Comparison of ENCODE assay signal across 9 cellular contexts in the genomic region with DNA sequence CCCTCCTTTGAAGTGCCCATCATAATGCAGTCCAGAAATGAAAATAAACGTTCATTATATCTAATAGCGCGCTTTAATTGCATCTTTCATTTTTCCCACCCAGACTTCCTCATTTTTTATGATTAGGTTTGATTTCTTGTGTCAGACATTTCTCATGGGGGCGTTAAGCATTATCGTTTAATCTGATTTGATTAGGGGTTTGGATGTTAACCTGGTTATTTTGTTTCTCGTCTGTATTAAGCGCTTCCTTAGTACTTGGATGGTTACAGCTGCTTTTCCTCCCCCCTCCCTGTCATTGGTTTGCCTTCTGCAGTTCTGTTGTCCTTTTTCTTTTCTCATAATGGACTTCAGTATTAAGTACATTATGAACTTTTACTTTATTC. TPM values are rescaled to one million over a fixed set of nuclear protein-coding genes. Genes with fewer than 3 reads are reported as not detected.
A peak's percentile ranks its signal among the peaks of the same experiment; 100 is the strongest.
DNase-seq lines count a peak whose midpoint lies in the region; ATAC-seq, FAIRE-seq and TF ChIP-seq lines count a peak whose summit lies in the region.
"Had no signal": no experiment of that assay in that cellular context is flagged by ENCODE, and none has a peak within 500 bp of the region (broad histone marks: within the 10 kb centered on the region; RNA-seq: fewer than 3 reads in every experiment).

No MANE protein-coding gene starts in this region.

- peak overlapping the region; percentile 100 for H3K27ac Mint-ChIP-seq in activated CD8-positive, alpha-beta memory T cell treated with anti-CD3 and anti-CD28 coated beads, Interleukin-2, amount 10 ng/mL, durations not matched to agents 7 days and 5 days
- peak overlapping the region; percentile 97 to 100 for H3K27ac Mint-ChIP-seq in activated naive CD4-positive, alpha-beta T cell treated with anti-CD3 and anti-CD28 coated beads, Interleukin-2, amount 50 U/mL, for 72 hours

- CTCF ChIA-PET in activated CD8-positive, alpha-beta memory T cell treated with anti-CD3 and anti-CD28 coated beads, Interleukin-2, amount 10 ng/mL, durations not matched to agents 7 days and 5 days (lab: Charles Lee): interaction anchor here (1.4 to 4.7 kb wide), 7 partner anchors 11 to 34 kb away, joined by 3 to 28 read pairs (median 6); partner anchors contain the start of genes JMJD6 and METTL23

- peak overlapping the region; percentile 92 for H3K4me3 Mint-ChIP-seq in activated CD8-positive, alpha-beta memory T cell treated with anti-CD3 and anti-CD28 coated beads, Interleukin-2, amount 10 ng/mL, durations not matched to agents 7 days and 5 days

- peaks cover 18% of the 10 kb centered on the region for H4K20me1 ChIP-seq in keratinocyte (ENCODE audit: control insufficient read depth, extremely low read depth, insufficient read depth, low read length)

- H3K79me2 ChIP-seq in keratinocyte (ENCODE audit: control insufficient read depth, insufficient read depth, low read length): peaks cover 44% of the 10 kb centered on the region

- TF ChIP-seq CTCF in keratinocyte (optimal IDR thresholded peaks at IDR 0.05 in 1 of 3, IDR thresholded peaks at IDR 0.05 in 1 of 3, conservative IDR thresholded peaks at IDR 0.05 in 1 of 3; ENCODE audit: extremely low read depth in 1 of 3, insufficient read depth in 2 of 3, low read length in 3 of 3): no peak

- dilution Hi-C loops in keratinocyte (cut with MboI; ENCODE audit: extremely low pct_ligation_motif_present, low sequenced_read_pairs): no loop called here

- no peak for DNase-seq in activated CD8-positive, alpha-beta memory T cell treated with anti-CD3 and anti-CD28 coated beads, Interleukin-2, amount 10 ng/mL, durations not matched to agents 7 days and 5 days
- no peak for DNase-seq in activated CD8-positive, alpha-beta memory T cell treated with anti-CD3 and anti-CD28 coated beads for 24 hours
- no peak for DNase-seq in activated naive CD4-positive, alpha-beta T cell treated with anti-CD3 and anti-CD28 coated beads, Interleukin-2, amount 50 U/mL, for 72 hours (ENCODE audit: low spot score in 2 of 2)
- DNase-seq in keratinocyte (ENCODE audit: low read depth, low spot score) (no peak), left lobe of liver (ENCODE audit: low spot score) (no peak), SIG-M5 (lab: John Stamatoyannopoulos, UW) (no peak)

- peak overlapping the region; percentile 90 for H2AFZ ChIP-seq in keratinocyte (ENCODE audit: control insufficient read depth, low read length)

- 2% methylated on average over 7 of the region's 7 CpGs for WGBS in thymus

- H3K27me3 Mint-ChIP-seq in activated CD8-positive, alpha-beta memory T cell treated with anti-CD3 and anti-CD28 coated beads, Interleukin-2, amount 10 ng/mL, durations not matched to agents 7 days and 5 days: no peaks in the 10 kb centered on the region

- ATAC-seq in activated CD8-positive, alpha-beta memory T cell treated with anti-CD3 and anti-CD28 coated beads, Interleukin-2, amount 10 ng/mL, durations not matched to agents 7 days and 5 days: no peak
- no peak for ATAC-seq in activated naive CD4-positive, alpha-beta T cell treated with anti-CD3 and anti-CD28 coated beads, Interleukin-2, amount 50 U/mL, for 72 hours
- no peak for ATAC-seq in left lobe of liver
- no peak for ATAC-seq in GM21381 (IDR thresholded peaks at IDR 0.05; ENCODE audit: unreplicated experiment)

- H3K27ac ChIP-seq in keratinocyte (ENCODE audit: control insufficient read depth, insufficient read depth, low read length): peak overlapping the region; percentile 96
- peak overlapping the region; percentile 97 for H3K27ac ChIP-seq in thymus (ENCODE audit: low read depth)

- H3K4me1 ChIP-seq in keratinocyte (ENCODE audit: control insufficient read depth, extremely low read depth, insufficient read depth, low read length) (peaks cover 26% of the 10 kb centered on the region), thymus (ENCODE audit: control insufficient read depth, insufficient read depth, low read length) (peaks cover 15% of the 10 kb centered on the region)

- H3K9me3 ChIP-seq in keratinocyte (ENCODE audit: control insufficient read depth, low read depth, low read length) (no peaks in the 10 kb centered on the region), thymus (ENCODE audit: control insufficient read depth) (no peaks in the 10 kb centered on the region)

- H3K9me1 ChIP-seq in keratinocyte (ENCODE audit: control insufficient read depth, extremely low read depth, insufficient read depth, low read length): peaks cover 2% of the 10 kb centered on the region

- no peaks in the 10 kb centered on the region for H3K27me3 ChIP-seq in keratinocyte (ENCODE audit: control insufficient read depth, extremely low read depth, insufficient read depth, low read length)
- H3K27me3 ChIP-seq in thymus (ENCODE audit: control insufficient read depth, insufficient read depth): no peaks in the 10 kb centered on the region

- no peaks in the 10 kb centered on the region for H3K9me3 Mint-ChIP-seq in activated CD8-positive, alpha-beta memory T cell treated with anti-CD3 and anti-CD28 coated beads, Interleukin-2, amount 10 ng/mL, durations not matched to agents 7 days and 5 days (ENCODE audit: low read depth)
- peaks cover 0 to 3% of the 10 kb centered on the region in 2 donors for H3K9me3 Mint-ChIP-seq in activated naive CD4-positive, alpha-beta T cell treated with anti-CD3 and anti-CD28 coated beads, Interleukin-2, amount 50 U/mL, for 72 hours

- H3K4me1 Mint-ChIP-seq in activated CD8-positive, alpha-beta memory T cell treated with anti-CD3 and anti-CD28 coated beads, Interleukin-2, amount 10 ng/mL, durations not matched to agents 7 days and 5 days: peaks cover 34% of the 10 kb centered on the region

- H3K9ac ChIP-seq in keratinocyte (ENCODE audit: control insufficient read depth, extremely low read depth, insufficient read depth, low read length): peak overlapping the region; percentile 95

- H3K4me3 ChIP-seq in keratinocyte (ENCODE audit: control insufficient read depth in 2 of 3, extremely low read depth in 1 of 3, insufficient read depth in 2 of 3, low read depth in 1 of 3, low read length in 3 of 3) (peak overlapping the region; percentile 95 to 100 (median 99)), thymus (ENCODE audit: low read length) (peak overlapping the region; percentile 85)

- peaks cover 47% of the 10 kb centered on the region for H3K36me3 Mint-ChIP-seq in activated CD8-positive, alpha-beta memory T cell treated with anti-CD3 and anti-CD28 coated beads, Interleukin-2, amount 10 ng/mL, durations not matched to agents 7 days and 5 days
- peaks cover 35 to 41% of the 10 kb centered on the region in 2 donors for H3K36me3 Mint-ChIP-seq in activated naive CD4-positive, alpha-beta T cell treated with anti-CD3 and anti-CD28 coated beads, Interleukin-2, amount 50 U/mL, for 72 hours

- H3K36me3 ChIP-seq in keratinocyte (ENCODE audit: control insufficient read depth in 2 of 2, extremely low read depth in 1 of 2, insufficient read depth in 2 of 2, low read length in 2 of 2) (peaks cover 14 to 25% of the 10 kb centered on the region in 2 experiments), thymus (ENCODE audit: control insufficient read depth, insufficient read depth) (peaks cover 3% of the 10 kb centered on the region)

- FAIRE-seq in keratinocyte (lab: Jason Lieb, UNC): no peak
- FAIRE-seq: colon had no signal

- H3K4me2 ChIP-seq in keratinocyte (ENCODE audit: control insufficient read depth, extremely low read depth, insufficient read depth, low read depth, low read length): peak overlapping the region; percentile 98

RNA-seq across cellular contexts. Expression of gene MFSD11, which starts 0.5 kb away (rescaled TPM):
- 10 to 100 TPM; 22.6 to 26.8 TPM for total RNA-seq in activated CD8-positive, alpha-beta memory T cell treated with anti-CD3 and anti-CD28 coated beads, Interleukin-2, amount 10 ng/mL, durations not matched to agents 7 days and 5 days
- 10 to 100 TPM; 23.2 to 24.1 TPM for total RNA-seq in activated naive CD4-positive, alpha-beta T cell treated with anti-CD3 and anti-CD28 coated beads, Interleukin-2, amount 50 U/mL, for 72 hours
- polyA plus RNA-seq in keratinocyte (14.6 to 17.6 TPM (median 15.2 TPM) in 3 replicates), thymus (17.3 TPM)
- 11.9 TPM for polyA plus RNA-seq in keratinocyte (2011; ENCODE audit: low read depth)
- 7.7 and 12.8 TPM in 2 replicates for polyA plus RNA-seq in keratinocyte (2011; cell fraction: cytosol; rRNA removed)
- 24.4 and 27.0 TPM in 2 replicates for polyA plus RNA-seq in keratinocyte (2011; cell fraction: nucleus; rRNA removed)
- 10.3 and 16.5 TPM in 2 replicates for polyA plus RNA-seq in keratinocyte (2012; ENCODE audit: low replicate concordance)
- 14.2 to 26.0 TPM (median 14.8 TPM) in 3 replicates for polyA minus RNA-seq in keratinocyte
- polyA minus RNA-seq in keratinocyte (2011; cell fraction: cytosol; rRNA and poly(A)+ RNA removed): 4.8 TPM
- 27.2 and 29.7 TPM in 2 replicates for polyA minus RNA-seq in keratinocyte (2011; cell fraction: nucleus; rRNA and poly(A)+ RNA removed)
- total RNA-seq in left lobe of liver: 13.4 TPM

RNA-seq across cellular contexts. Expression of gene SRSF2, which starts 1.3 kb away (rescaled TPM):
- 100 to 1,000 TPM; 443 to 471 TPM for total RNA-seq in activated CD8-positive, alpha-beta memory T cell treated with anti-CD3 and anti-CD28 coated beads, Interleukin-2, amount 10 ng/mL, durations not matched to agents 7 days and 5 days
- total RNA-seq in activated naive CD4-positive, alpha-beta T cell treated with anti-CD3 and anti-CD28 coated beads, Interleukin-2, amount 50 U/mL, for 72 hours: 100 to 1,000 TPM; 242 to 351 TPM
- polyA plus RNA-seq in keratinocyte: 161 to 249 TPM (median 197 TPM) in 3 replicates
- 84.2 TPM for polyA plus RNA-seq in keratinocyte (2011; ENCODE audit: low read depth)
- 112 and 144 TPM in 2 replicates for polyA plus RNA-seq in keratinocyte (2011; cell fraction: cytosol; rRNA removed)
- 291 and 392 TPM in 2 replicates for polyA plus RNA-seq in keratinocyte (2011; cell fraction: nucleus; rRNA removed)
- polyA plus RNA-seq in keratinocyte (2012; ENCODE audit: low replicate concordance): 141 and 174 TPM in 2 replicates
- 54.3 to 75.8 TPM (median 70.4 TPM) in 3 replicates for polyA minus RNA-seq in keratinocyte
- polyA minus RNA-seq in keratinocyte (2011; cell fraction: cytosol; rRNA and poly(A)+ RNA removed): 215 TPM
- polyA minus RNA-seq in keratinocyte (2011; cell fraction: nucleus; rRNA and poly(A)+ RNA removed): 166 and 224 TPM in 2 replicates
- polyA plus RNA-seq in thymus: 225 TPM
- total RNA-seq in left lobe of liver: 78.1 TPM

RNA-seq across cellular contexts. Expression of gene METTL23, which starts 11.8 kb away (rescaled TPM):
- 10 to 100 TPM; 40.3 to 42.1 TPM for total RNA-seq in activated CD8-positive, alpha-beta memory T cell treated with anti-CD3 and anti-CD28 coated beads, Interleukin-2, amount 10 ng/mL, durations not matched to agents 7 days and 5 days
- total RNA-seq in activated naive CD4-positive, alpha-beta T cell treated with anti-CD3 and anti-CD28 coated beads, Interleukin-2, amount 50 U/mL, for 72 hours: 10 to 100 TPM; 13.9 to 30.0 TPM
- polyA plus RNA-seq in keratinocyte: 32.3 to 48.3 TPM (median 37.6 TPM) in 3 replicates
- polyA plus RNA-seq in keratinocyte (2011; ENCODE audit: low read depth): 25.5 TPM
- 29.6 and 46.7 TPM in 2 replicates for polyA plus RNA-seq in keratinocyte (2011; cell fraction: cytosol; rRNA removed)
- 33.2 and 35.7 TPM in 2 replicates for polyA plus RNA-seq in keratinocyte (2011; cell fraction: nucleus; rRNA removed)
- 26.7 and 26.9 TPM in 2 replicates for polyA plus RNA-seq in keratinocyte (2012; ENCODE audit: low replicate concordance)
- polyA minus RNA-seq in keratinocyte: 5.5 to 22.8 TPM (median 12.5 TPM) in 3 replicates
- 13.2 TPM for polyA minus RNA-seq in keratinocyte (2011; cell fraction: cytosol; rRNA and poly(A)+ RNA removed)
- 7.7 and 11.8 TPM in 2 replicates for polyA minus RNA-seq in keratinocyte (2011; cell fraction: nucleus; rRNA and poly(A)+ RNA removed)
- polyA plus RNA-seq in thymus: 70.1 TPM
- 17.5 TPM for total RNA-seq in left lobe of liver

RNA-seq across cellular contexts. Expression of gene JMJD6, which starts 12.1 kb away (rescaled TPM):
- total RNA-seq in activated CD8-positive, alpha-beta memory T cell treated with anti-CD3 and anti-CD28 coated beads, Interleukin-2, amount 10 ng/mL, durations not matched to agents 7 days and 5 days: 10 to 100 TPM; 60.6 to 72.8 TPM
- 10 to 100 TPM; 82.3 to 91.0 TPM for total RNA-seq in activated naive CD4-positive, alpha-beta T cell treated with anti-CD3 and anti-CD28 coated beads, Interleukin-2, amount 50 U/mL, for 72 hours
- polyA plus RNA-seq in keratinocyte (11.0 to 14.6 TPM (median 12.0 TPM) in 3 replicates), thymus (31.9 TPM)
- 27.7 TPM for polyA plus RNA-seq in keratinocyte (2011; ENCODE audit: low read depth)
- polyA plus RNA-seq in keratinocyte (2011; cell fraction: cytosol; rRNA removed): 8.1 and 10.9 TPM in 2 replicates
- polyA plus RNA-seq in keratinocyte (2011; cell fraction: nucleus; rRNA removed): 19.0 and 23.1 TPM in 2 replicates
- 28.4 and 34.2 TPM in 2 replicates for polyA plus RNA-seq in keratinocyte (2012; ENCODE audit: low replicate concordance)
- 4.6 to 20.5 TPM (median 6.6 TPM) in 3 replicates for polyA minus RNA-seq in keratinocyte
- 10.4 TPM for polyA minus RNA-seq in keratinocyte (2011; cell fraction: cytosol; rRNA and poly(A)+ RNA removed)
- 4.7 and 8.1 TPM in 2 replicates for polyA minus RNA-seq in keratinocyte (2011; cell fraction: nucleus; rRNA and poly(A)+ RNA removed)
- 11.3 TPM for total RNA-seq in left lobe of liver

RNA-seq across cellular contexts. Expression of gene MXRA7, which starts 27.7 kb away (rescaled TPM):
- total RNA-seq in activated CD8-positive, alpha-beta memory T cell treated with anti-CD3 and anti-CD28 coated beads, Interleukin-2, amount 10 ng/mL, durations not matched to agents 7 days and 5 days: 10 to 100 TPM; 29.8 to 32.0 TPM
- 1 to 10 TPM; 4.8 to 9.1 TPM for total RNA-seq in activated naive CD4-positive, alpha-beta T cell treated with anti-CD3 and anti-CD28 coated beads, Interleukin-2, amount 50 U/mL, for 72 hours
- polyA plus RNA-seq in keratinocyte (113 to 118 TPM (median 114 TPM) in 3 replicates), thymus (47.1 TPM)
- polyA plus RNA-seq in keratinocyte (2011; ENCODE audit: low read depth): 33.4 TPM
- polyA plus RNA-seq in keratinocyte (2011; cell fraction: cytosol; rRNA removed): 123 and 172 TPM in 2 replicates
- polyA plus RNA-seq in keratinocyte (2011; cell fraction: nucleus; rRNA removed): 70.8 and 71.4 TPM in 2 replicates
- 85.9 and 96.7 TPM in 2 replicates for polyA plus RNA-seq in keratinocyte (2012; ENCODE audit: low replicate concordance)
- 64.9 to 161 TPM (median 87.3 TPM) in 3 replicates for polyA minus RNA-seq in keratinocyte
- 82.7 TPM for polyA minus RNA-seq in keratinocyte (2011; cell fraction: cytosol; rRNA and poly(A)+ RNA removed)
- 21.7 and 52.1 TPM in 2 replicates for polyA minus RNA-seq in keratinocyte (2011; cell fraction: nucleus; rRNA and poly(A)+ RNA removed)
- total RNA-seq in left lobe of liver: 9.3 TPM
